Comparison of ENCODE assay signal across 8 cellular contexts in the genomic region with DNA sequence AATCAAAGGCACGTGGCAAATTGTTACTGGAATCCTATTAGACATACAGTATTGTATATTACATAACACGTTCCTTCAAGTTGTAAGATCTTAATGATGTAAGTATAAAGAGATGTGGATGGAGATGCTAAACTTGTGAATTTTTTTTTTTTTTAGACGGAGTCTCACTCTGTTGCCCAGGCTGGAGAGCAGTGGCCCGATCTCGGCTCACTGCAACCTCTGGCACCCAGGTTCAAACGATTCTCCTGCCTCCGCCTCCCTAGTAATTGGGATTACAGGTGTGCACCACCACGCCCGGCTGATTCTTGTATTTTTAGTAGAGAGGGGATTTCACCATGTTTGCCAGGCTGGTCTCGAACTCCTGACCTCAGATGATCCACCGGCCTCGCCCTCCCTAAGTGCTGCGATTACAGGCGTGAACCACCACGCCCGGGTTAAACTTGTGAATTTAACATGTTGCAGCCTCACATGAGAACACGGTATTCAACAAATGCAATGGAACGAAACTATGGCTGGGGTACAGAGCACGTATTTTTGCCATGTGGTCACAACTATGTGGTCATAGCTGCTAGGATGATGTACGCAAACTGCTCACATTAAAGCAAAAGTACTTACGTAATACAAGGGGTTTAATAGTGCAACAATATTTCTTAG. TPM values are rescaled to one million over a fixed set of nuclear protein-coding genes. Genes with fewer than 3 reads are reported as not detected.
DNase-seq lines count a peak whose midpoint lies in the region; ATAC-seq and TF ChIP-seq lines count a peak whose summit lies in the region.

No MANE protein-coding gene starts in this region.

- H3K9me3 Mint-ChIP-seq in central memory CD8-positive, alpha-beta T cell, result no peaks in the 10 kb centered on the region

- CTCF ChIA-PET in AG04449 (lab: Yijun Ruan, JAX), result interaction anchor here (1.4 kb wide), 1 partner anchor 174 kb away, joined by 4 read pairs; no protein-coding TSS in a partner anchor

- H3K27me3 ChIP-seq in mesenchymal stem cell (ENCODE audit: control insufficient read depth in 1 of 2, insufficient read depth in 1 of 2, low read length in 2 of 2), result no peaks in the 10 kb centered on the region

- peak overlapping the region; percentile 90 for H3K4me3 Mint-ChIP-seq in central memory CD8-positive, alpha-beta T cell

- DNase-seq in AG04449 (ENCODE audit: low read depth, low spot score) (no peak), UCSD-AML1 (lab: John Stamatoyannopoulos, UW; ENCODE audit: unreplicated experiment) (peak; percentile 34), mesenchymal stem cell (no peak), G401 (ENCODE audit: low spot score) (no peak)
- DNase-seq in central memory CD8-positive, alpha-beta T cell (ENCODE audit: low spot score in 2 of 2), result peak; percentile 41 to 73

- H2AK5ac ChIP-seq in mesenchymal stem cell (ENCODE audit: low read length, severe bottlenecking), result no peak overlapping the region

- in situ Hi-C loops in G401 (cut with HindIII; ENCODE audit: low sequenced_read_pairs), result no loop called here

- H3K9ac ChIP-seq in mesenchymal stem cell (ENCODE audit: low read length), result peak overlapping the region; percentile 95

- no peak overlapping the region for H3K23ac ChIP-seq in mesenchymal stem cell (ENCODE audit: low read length in 2 of 2)

- H3K36me3 ChIP-seq in mesenchymal stem cell (ENCODE audit: control insufficient read depth in 1 of 2, insufficient read depth in 2 of 2, low read depth in 1 of 2, low read length in 2 of 2), result peaks cover 0 to 16% of the 10 kb centered on the region in 2 experiments

- WGBS in mesenchymal stem cell, result 75% methylated on average over 18 of the region's 21 CpGs

- ATAC-seq in GM18870 (IDR thresholded peaks at IDR 0.05; ENCODE audit: unreplicated experiment), result peak; percentile 25
- peak; percentile 23 for ATAC-seq in HG03342 (IDR thresholded peaks at IDR 0.05; ENCODE audit: unreplicated experiment)
- ATAC-seq in central memory CD8-positive, alpha-beta T cell (replicated peaks; ENCODE audit: extremely low read depth, poor library complexity, severe bottlenecking), result peak; percentile 80

- H3K14ac ChIP-seq in mesenchymal stem cell (ENCODE audit: low read length in 2 of 2), result no peak overlapping the region

- H3K4me1 Mint-ChIP-seq in central memory CD8-positive, alpha-beta T cell, result peaks cover 38% of the 10 kb centered on the region

- H3K27me3 Mint-ChIP-seq in central memory CD8-positive, alpha-beta T cell, result no peaks in the 10 kb centered on the region

- H3K27ac Mint-ChIP-seq in central memory CD8-positive, alpha-beta T cell (ENCODE audit: low read depth), result peak overlapping the region; percentile 100

- H3K27ac ChIP-seq in mesenchymal stem cell (ENCODE audit: low read length, poor library complexity, severe bottlenecking) (no peak overlapping the region), temporal lobe (ENCODE audit: low read depth, low read length) (peak overlapping the region; percentile 97)

- H4K8ac ChIP-seq in mesenchymal stem cell (ENCODE audit: low read length), result peak overlapping the region; percentile 59

- H3K36me3 Mint-ChIP-seq in central memory CD8-positive, alpha-beta T cell (ENCODE audit: insufficient read depth), result peaks cover 24% of the 10 kb centered on the region

- H3K4me1 ChIP-seq in mesenchymal stem cell (ENCODE audit: control insufficient read depth, insufficient read depth, low read depth, low read length), result peaks cover 12% of the 10 kb centered on the region

- H3K18ac ChIP-seq in mesenchymal stem cell (ENCODE audit: low read depth in 1 of 2, low read length in 2 of 2), result no peak overlapping the region

- no peak for TF ChIP-seq CTCF in AG04449 (IDR thresholded peaks at IDR 0.05; ENCODE audit: insufficient read depth, low read length, missing control alignments)

- H3K4me3 ChIP-seq in AG04449 (ENCODE audit: low read depth, low read length) (peak overlapping the region; percentile 100), mesenchymal stem cell (ENCODE audit: insufficient read depth in 1 of 2, low read depth in 1 of 2, low read length in 2 of 2) (peak overlapping the region; percentile 14 to 98)

- no peak overlapping the region for H3K4ac ChIP-seq in mesenchymal stem cell (ENCODE audit: low read depth in 1 of 2, low read length in 2 of 2)

- peak overlapping the region in 1 of 2 experiments; percentile 66 for H2BK12ac ChIP-seq in mesenchymal stem cell (ENCODE audit: low read length in 2 of 2)

- POLR2A ChIA-PET in AG04449 (lab: Yijun Ruan, JAX), result no interaction called here

- no peak overlapping the region for H2BK5ac ChIP-seq in mesenchymal stem cell (ENCODE audit: low read depth, low read length, poor library complexity, severe bottlenecking)

- no peak overlapping the region for H4K91ac ChIP-seq in mesenchymal stem cell (ENCODE audit: low read length)

- H2BK15ac ChIP-seq in mesenchymal stem cell (ENCODE audit: low read depth, poor library complexity, severe bottlenecking), result no peak overlapping the region

- H2AFZ ChIP-seq in mesenchymal stem cell (ENCODE audit: low read depth, low read length), result peak overlapping the region; percentile 46

- H3K79me1 ChIP-seq in mesenchymal stem cell (replicated peaks; ENCODE audit: low read length, poor library complexity, severe bottlenecking), result peaks cover 3% of the 10 kb centered on the region

- H3K4me2 ChIP-seq in mesenchymal stem cell (ENCODE audit: low read length, poor library complexity, severe bottlenecking), result peak overlapping the region; percentile 62

- H2BK120ac ChIP-seq in mesenchymal stem cell (ENCODE audit: low read depth, low read length), result no peak overlapping the region

- no peaks in the 10 kb centered on the region for H3K9me3 ChIP-seq in mesenchymal stem cell (ENCODE audit: control insufficient read depth, low read length)

RNA-seq across cellular contexts. Expression of a gene that starts 0.8 kb away (rescaled TPM):
- 16.0 TPM for polyA plus RNA-seq in mesenchymal stem cell (2013, experiment 1 of 2)
- polyA plus RNA-seq in mesenchymal stem cell (2013, experiment 2 of 2), result 16.4 TPM
- 29.0 TPM for total RNA-seq in temporal lobe
- total RNA-seq in G401 (2014; rRNA removed; shearing (Covaris generic)), result 22.2 and 47.0 TPM in 2 replicates

RNA-seq across cellular contexts. Expression of a gene that starts 40.9 kb away (rescaled TPM):
- 0.39 TPM for polyA plus RNA-seq in mesenchymal stem cell (2013, experiment 1 of 2)
- polyA plus RNA-seq in mesenchymal stem cell (2013, experiment 2 of 2), result 0.36 TPM
- 1.7 TPM for total RNA-seq in temporal lobe
- total RNA-seq in G401 (2014; rRNA removed; shearing (Covaris generic)), result 1.2 and 2.8 TPM in 2 replicates

RNA-seq across cellular contexts. Expression of a gene that starts 55.2 kb away (rescaled TPM):
- polyA plus RNA-seq in mesenchymal stem cell (2013, experiment 1 of 2), result 60.4 TPM
- polyA plus RNA-seq in mesenchymal stem cell (2013, experiment 2 of 2), result 65.4 TPM
- total RNA-seq in temporal lobe, result 60.7 TPM
- total RNA-seq in G401 (2014; rRNA removed; shearing (Covaris generic)), result 23.9 and 29.7 TPM in 2 replicates

Comparison
In these comparisons a context has a peak if more than half of its experiments do, and no peak if none do; other contexts are left out.
1. DNase-seq: peak in UCSD-AML1 (single experiment) and central memory CD8-positive, alpha-beta T cell (2 of 2); none in AG04449 (single experiment), mesenchymal stem cell (single experiment) and G401 (single experiment).
2. ATAC-seq: peak in every context shown above with its lines; median percentile 80 in central memory CD8-positive, alpha-beta T cell; 25 in GM18870; 23 in HG03342.